In the genomic region with DNA sequence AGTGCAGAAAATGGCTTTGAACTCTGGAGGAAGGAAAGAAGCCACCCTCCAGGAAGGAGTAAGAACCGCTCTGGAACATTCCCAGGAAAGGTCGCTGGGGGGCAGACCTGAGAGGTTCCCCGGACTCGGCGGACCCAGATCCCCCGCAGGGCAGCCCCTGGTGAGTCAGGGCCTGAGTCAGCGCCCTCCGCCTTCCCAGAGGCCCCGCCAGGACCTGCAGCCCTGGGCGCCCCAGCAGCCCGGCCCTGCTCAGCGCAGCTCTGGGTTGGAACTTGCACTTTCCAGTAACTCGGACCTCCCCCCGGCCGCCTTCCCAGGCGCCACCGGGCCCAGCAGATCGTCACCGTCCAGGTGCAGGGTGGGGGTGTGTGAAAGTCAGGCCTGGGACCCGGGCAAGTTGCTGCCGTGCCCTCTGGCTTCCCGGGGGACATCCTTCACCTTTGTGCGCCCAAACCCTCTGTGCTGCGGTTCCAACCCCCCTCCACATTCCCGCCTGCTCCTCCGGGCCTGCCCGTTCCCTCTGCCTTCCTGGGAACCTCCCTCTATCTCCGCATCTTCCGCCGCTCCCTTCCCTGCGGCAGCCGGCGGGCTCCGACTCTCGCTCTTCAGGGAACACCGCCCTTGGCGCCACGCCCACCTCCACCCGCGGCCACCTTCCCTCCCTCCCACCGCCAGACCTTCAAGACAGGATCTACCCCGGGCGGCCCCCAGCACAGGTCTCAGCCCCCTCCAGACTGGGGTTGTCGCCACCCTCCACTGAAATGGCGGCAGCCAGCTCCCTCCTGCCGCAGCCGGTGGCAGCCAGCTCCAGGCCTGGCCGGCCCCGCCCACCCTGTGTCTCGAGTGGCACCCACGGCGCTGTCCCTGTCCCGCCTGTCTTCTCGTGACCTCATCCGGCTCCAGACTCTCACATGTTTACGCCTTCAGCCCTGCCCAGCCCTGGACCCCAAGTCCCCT, we compare ENCODE assay signal across 8 cellular contexts.
A peak's percentile ranks its signal among the peaks of the same experiment; 100 is the strongest.
DNase-seq lines count a peak whose midpoint lies in the region; ATAC-seq and TF ChIP-seq lines count a peak whose summit lies in the region.

No MANE protein-coding gene starts in this region.

- DNase-seq in NCI-H1436 treated with DMSO at 0.1 percent for 48 hours (lab: John Stamatoyannopoulos, UW) = peak; percentile 54
- peak; percentile 95 for DNase-seq in T1000 (lab: John Stamatoyannopoulos, UW)
- peak; percentile 98 for DNase-seq in astrocyte of the hippocampus (ENCODE audit: low read depth, low spot score)
- DNase-seq in hippocampal formation (lab: John Stamatoyannopoulos, UW) = peak; percentile 52 to 76
- peak; percentile 80 for DNase-seq in retinal pigment epithelial cell (ENCODE audit: low read depth)

- peak; percentile 69 for ATAC-seq in HG02678 (IDR thresholded peaks at IDR 0.05; ENCODE audit: unreplicated experiment)
- no peak for ATAC-seq in HG03457 (IDR thresholded peaks at IDR 0.05; ENCODE audit: unreplicated experiment)

- peak overlapping the region; percentile 62 for H3K4me3 ChIP-seq in retinal pigment epithelial cell (ENCODE audit: low read length)

- TF ChIP-seq CTCF in GM12874 (IDR thresholded peaks at IDR 0.05; ENCODE audit: insufficient read depth, low read depth, low read length) = peak; percentile 60
- peak; percentile 77 for TF ChIP-seq CTCF in retinal pigment epithelial cell (conservative IDR thresholded peaks at IDR 0.05; ENCODE audit: low read depth, low read length)
